Comparison of ENCODE assay signal across 8 cellular contexts in the genomic region with DNA sequence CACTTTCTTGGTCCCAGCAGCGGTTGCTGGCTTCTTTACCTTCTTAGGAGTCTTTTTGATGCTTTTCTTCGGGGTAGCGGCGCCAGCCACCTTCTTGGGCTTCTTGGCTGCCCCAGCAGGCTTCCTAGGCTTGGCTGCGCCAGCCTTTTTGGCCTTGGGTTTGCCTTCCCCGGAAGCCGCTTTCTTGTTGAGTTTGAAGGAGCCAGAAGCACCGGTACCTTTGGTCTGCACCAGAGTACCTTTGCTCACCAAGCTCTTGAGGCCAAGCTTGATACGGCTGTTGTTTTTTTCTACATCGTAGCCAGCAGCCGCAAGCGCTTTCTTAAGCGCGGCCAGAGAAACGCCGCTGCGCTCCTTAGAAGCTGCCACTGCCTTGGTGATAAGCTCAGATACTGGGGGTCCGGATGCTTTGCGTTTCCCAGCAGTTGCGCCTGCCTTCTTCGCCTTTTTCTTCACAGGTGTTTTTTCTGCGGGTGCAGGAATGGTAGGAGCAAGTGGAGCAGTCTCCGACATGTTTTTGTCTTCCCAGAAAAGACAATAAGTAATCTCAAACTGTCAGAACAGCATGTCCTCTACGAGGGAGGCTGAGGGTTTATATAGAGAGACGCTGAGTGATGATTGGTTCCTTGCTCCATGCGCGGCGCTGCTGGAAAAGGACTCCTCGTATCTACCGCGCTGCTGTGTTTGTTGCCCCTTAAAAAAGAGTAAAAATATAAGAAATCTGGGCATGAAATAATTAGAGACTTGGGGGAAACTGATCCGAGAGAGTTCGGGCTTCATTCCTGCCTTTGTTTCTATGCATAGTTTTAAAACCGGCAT.
DNase-seq lines count a peak whose midpoint lies in the region; ATAC-seq and TF ChIP-seq lines count a peak whose summit lies in the region.

No MANE protein-coding gene starts in this region.

- intact Hi-C loops in dorsolateral prefrontal cortex (cut with DNase I): no loop called here

- DNase-seq in NCI-H2081 (lab: John Stamatoyannopoulos, UW): peak; percentile 18 to 46
- DNase-seq in NCI-H2081 treated with DMSO at 0.1 percent for 48 hours (lab: John Stamatoyannopoulos, UW): no peak
- DNase-seq in NCI-H146 (lab: John Stamatoyannopoulos, UW): peak; percentile 89
- peak; percentile 70 for DNase-seq in activated CD4-positive, CD25-positive, alpha-beta regulatory T cell treated with anti-CD3 and anti-CD28 coated beads, Interleukin-2, amount 50 U/mL, for 72 hours
- DNase-seq in dorsolateral prefrontal cortex: peak in 2 of 10 donors; percentile 56 to 67
- DNase-seq in medulla oblongata (ENCODE audit: extremely low spot score): peak; percentile 81
- peak; percentile 46 for DNase-seq in stimulated activated CD8-positive, alpha-beta memory T cell treated with anti-CD3 and anti-CD28 coated beads, Interleukin-7, amount 100 ng/mL, for 4 hours (ENCODE audit: low read depth in 2 of 2)

- TF ChIP-seq CTCF in dorsolateral prefrontal cortex (IDR thresholded peaks at IDR 0.05 in 54 of 56, conservative IDR thresholded peaks at IDR 0.05 in 2 of 56; ENCODE audit: low read depth in 1 of 56, partially characterized antibody in 56 of 56): no peak

- peak; percentile 54 for ATAC-seq in HG02642 (IDR thresholded peaks at IDR 0.05; ENCODE audit: poor library complexity, unreplicated experiment)

- peaks cover 0 to 100% (median 82%) of the 10 kb centered on the region in 45 donors for H3K27me3 ChIP-seq in dorsolateral prefrontal cortex

- peak overlapping the region; percentile 30 to 67 (median 53) for H3K4me3 ChIP-seq in dorsolateral prefrontal cortex

- H3K27ac ChIP-seq in dorsolateral prefrontal cortex: peak overlapping the region in 34 of 59 donors; percentile 3 to 75 (median 45)
